ENCODE assay signal across 20 cellular contexts in genomic region chr3:29195055-29195454, GRCh38.
DNase-seq lines count a peak whose midpoint lies in the region; ATAC-seq, FAIRE-seq and TF ChIP-seq lines count a peak whose summit lies in the region.
"Had no signal": no experiment of that assay in that cellular context is flagged by ENCODE, and none has a peak within 500 bp of the region (broad histone marks: within the 10 kb centered on the region; RNA-seq: fewer than 3 reads in every experiment).

No MANE protein-coding gene starts in this region.

- H3K9me3 Mint-ChIP-seq in astrocyte (ENCODE audit: unreplicated experiment) = peaks cover 7% of the 10 kb centered on the region
- H3K9me3 Mint-ChIP-seq: GM23338 had no signal

- peak; percentile 13 for FAIRE-seq in astrocyte (lab: Jason Lieb, UNC)
- FAIRE-seq: D721Med, GM12878, K562 had no signal

- no peak overlapping the region for H3K4me3 Mint-ChIP-seq in astrocyte (ENCODE audit: unreplicated experiment)
- H3K4me3 Mint-ChIP-seq: CD8-positive, alpha-beta T cell; GM23338 had no signal

- H3K9ac ChIP-seq in astrocyte (ENCODE audit: low read length) = no peak overlapping the region

- no peaks in the 10 kb centered on the region for H3K4me1 ChIP-seq in astrocyte (ENCODE audit: insufficient read depth, low read length)

- H3K36me3 Mint-ChIP-seq in astrocyte (ENCODE audit: low read depth, unreplicated experiment) = peaks cover 2% of the 10 kb centered on the region
- H3K36me3 Mint-ChIP-seq: CD8-positive, alpha-beta T cell had no signal

- H3K27ac Mint-ChIP-seq in astrocyte (ENCODE audit: unreplicated experiment) = no peak overlapping the region
- H3K27ac Mint-ChIP-seq: CD8-positive, alpha-beta T cell; GM23338 had no signal

- H3K9me3 ChIP-seq in astrocyte (ENCODE audit: insufficient read depth, low read depth, low read length) = no peaks in the 10 kb centered on the region

- no peaks in the 10 kb centered on the region for H3K36me3 ChIP-seq in astrocyte (ENCODE audit: insufficient read depth, low read length)

- TF ChIP-seq CTCF in astrocyte (IDR thresholded peaks at IDR 0.05; ENCODE audit: insufficient read depth, low read depth, low read length) = no peak

- peaks cover 4% of the 10 kb centered on the region for H3K4me1 Mint-ChIP-seq in astrocyte (ENCODE audit: low read depth, unreplicated experiment)
- H3K4me1 Mint-ChIP-seq: GM23338 had no signal

- no peak overlapping the region for H2AFZ ChIP-seq in astrocyte (ENCODE audit: low read depth, low read length)
- H2AFZ ChIP-seq: GM23338 had no signal

- no peaks in the 10 kb centered on the region for H3K79me2 ChIP-seq in astrocyte (ENCODE audit: insufficient read depth, low read length)

- H3K4me3 ChIP-seq in astrocyte (ENCODE audit: insufficient read depth, low read depth, low read length) = no peak overlapping the region
- H3K4me3 ChIP-seq: GM12878, GM23338, K562 had no signal

- DNase-seq in EL = peak; percentile 13
- DNase-seq in M059J (ENCODE audit: low read depth) = peak; percentile 62
- DNase-seq in astrocyte (ENCODE audit: low read depth) = peak; percentile 66
- DNase-seq in iPS-NIHi11 (ENCODE audit: low spot score) = peak; percentile 6
- DNase-seq in C1 segment of cervical spinal cord (lab: John Stamatoyannopoulos, UW) = no peak
- DNase-seq: CD8-positive, alpha-beta T cell; DMS79; NCI-H1436 treated with DMSO at 0.1 percent for 48 hours; NCI-H2029 treated with DMSO at 0.1 percent for 48 hours; NCI-H2171 treated with DMSO at 0.1 percent for 48 hours; NCI-H510A; NCI-H82; SHP77 had no signal

- no peaks in the 10 kb centered on the region for H3K27me3 ChIP-seq in astrocyte (ENCODE audit: insufficient read depth, low read length)

- H3K27me3 Mint-ChIP-seq in astrocyte (ENCODE audit: low read depth, unreplicated experiment) = peaks cover 2% of the 10 kb centered on the region

- H3K27ac ChIP-seq in astrocyte (ENCODE audit: low read depth, low read length) = no peak overlapping the region

- H4K20me1 ChIP-seq in astrocyte (ENCODE audit: insufficient read depth, low read length) = no peaks in the 10 kb centered on the region

- no peak overlapping the region for H3K4me2 ChIP-seq in astrocyte (ENCODE audit: low read length)
- H3K4me2 ChIP-seq: GM23338 had no signal

- ATAC-seq in GM21576 (IDR thresholded peaks at IDR 0.05; ENCODE audit: unreplicated experiment) (no peak), GM19328 (IDR thresholded peaks at IDR 0.05; ENCODE audit: unreplicated experiment) (no peak), HG03025 (IDR thresholded peaks at IDR 0.05; ENCODE audit: low FRiP score, unreplicated experiment) (no peak)
- ATAC-seq: CD8-positive, alpha-beta T cell; GM12878; GM23338; K562 had no signal

Comparison
In these comparisons a context has a peak if more than half of its experiments do, and no peak if none do; other contexts are left out.
1. DNase-seq: peak in EL (single experiment), M059J (single experiment), astrocyte (single experiment) and iPS-NIHi11 (single experiment); none in C1 segment of cervical spinal cord (0 of 14).